ENCODE assay signal across 23 cellular contexts in genomic region chr14:99179946-99180345, GRCh38.
DNase-seq lines count a peak whose midpoint lies in the region; ATAC-seq and TF ChIP-seq lines count a peak whose summit lies in the region.
"Had no signal": no experiment of that assay in that cellular context is flagged by ENCODE, and none has a peak within 500 bp of the region (broad histone marks: within the 10 kb centered on the region; RNA-seq: fewer than 3 reads in every experiment).

No MANE protein-coding gene starts in this region.

- H3K36me3 Mint-ChIP-seq in stimulated activated naive CD8-positive, alpha-beta T cell treated with anti-CD3 and anti-CD28 coated beads, Interleukin-15, Interleukin-2, amounts not matched to agents 100 ng/mL and 50 ng/mL, for 24 hours (ENCODE audit: low read depth), result peaks cover 46% of the 10 kb centered on the region
- H3K36me3 Mint-ChIP-seq in activated CD4-positive, alpha-beta memory T cell treated with anti-CD3 and anti-CD28 coated beads for 36 hours, result peaks cover 56% of the 10 kb centered on the region
- H3K36me3 Mint-ChIP-seq in chondrocyte (ENCODE audit: low read depth), result no peaks in the 10 kb centered on the region

- no peak for DNase-seq in stimulated activated naive CD8-positive, alpha-beta T cell treated with anti-CD3 and anti-CD28 coated beads, Interleukin-15, Interleukin-2, amounts not matched to agents 100 U/mL and 50 U/mL, for 24 hours
- DNase-seq in activated CD4-positive, alpha-beta memory T cell treated with anti-CD3 and anti-CD28 coated beads for 36 hours, result peak; percentile 15
- DNase-seq in effector memory CD4-positive, alpha-beta T cell, result no peak
- DNase-seq in inferior parietal cortex (ENCODE audit: extremely low spot score) (no peak), NCI-H524 (lab: John Stamatoyannopoulos, UW) (no peak), chondrocyte (ENCODE audit: low spot score) (no peak)
- DNase-seq: activated B cell treated with CpG ODN at 0.5 μM for 24 hours; brain microvascular endothelial cell; colonic mucosa; DMS79; endodermal cell; esophagus squamous epithelium; HCEC 1CT; kidney glomerular epithelial cell; MM.1S; NCI-H1417 treated with DMSO at 0.1 percent for 48 hours; NCI-H510A treated with DMSO at 0.1 percent for 48 hours; stimulated activated CD4-positive, alpha-beta T cell treated with anti-CD3 and anti-CD28 coated beads, Interleukin-4, amount 100 ng/mL, for 1 hour; stimulated activated naive CD4-positive, alpha-beta T cell treated with Interleukin-2 at 50 U/mL for 16 hours; T-helper 9 cell; tibial artery had no signal

- peak overlapping the region; percentile 100 for H3K27ac Mint-ChIP-seq in stimulated activated naive CD8-positive, alpha-beta T cell treated with anti-CD3 and anti-CD28 coated beads, Interleukin-15, Interleukin-2, amounts not matched to agents 100 ng/mL and 50 ng/mL, for 24 hours
- H3K27ac Mint-ChIP-seq in activated CD4-positive, alpha-beta memory T cell treated with anti-CD3 and anti-CD28 coated beads for 36 hours, result peak overlapping the region; percentile 88
- H3K27ac Mint-ChIP-seq in chondrocyte (ENCODE audit: unreplicated experiment), result no peak overlapping the region
- H3K27ac Mint-ChIP-seq: activated B cell treated with CpG ODN at 0.5 μM for 24 hours, endodermal cell had no signal

- no peaks in the 10 kb centered on the region for H3K9me3 ChIP-seq in effector memory CD4-positive, alpha-beta T cell (ENCODE audit: control insufficient read depth, low read length)
- H3K9me3 ChIP-seq: colonic mucosa, esophagus squamous epithelium, SJSA1, tibial artery had no signal

- H3K4me3 ChIP-seq in effector memory CD4-positive, alpha-beta T cell (ENCODE audit: insufficient read depth, low read depth, low read length, poor library complexity, severe bottlenecking), result no peak overlapping the region
- H3K4me3 ChIP-seq: colonic mucosa, esophagus squamous epithelium, SJSA1, tibial artery had no signal

- peak overlapping the region; percentile 44 for H3K4me3 Mint-ChIP-seq in stimulated activated naive CD8-positive, alpha-beta T cell treated with anti-CD3 and anti-CD28 coated beads, Interleukin-15, Interleukin-2, amounts not matched to agents 100 ng/mL and 50 ng/mL, for 24 hours
- no peak overlapping the region for H3K4me3 Mint-ChIP-seq in activated CD4-positive, alpha-beta memory T cell treated with anti-CD3 and anti-CD28 coated beads for 36 hours
- no peak overlapping the region for H3K4me3 Mint-ChIP-seq in chondrocyte (ENCODE audit: unreplicated experiment)
- H3K4me3 Mint-ChIP-seq: activated B cell treated with CpG ODN at 0.5 μM for 24 hours, endodermal cell had no signal

- H3K4me1 ChIP-seq in effector memory CD4-positive, alpha-beta T cell (ENCODE audit: control insufficient read depth, insufficient read depth, low read length, poor library complexity, severe bottlenecking), result peaks cover 58% of the 10 kb centered on the region
- H3K4me1 ChIP-seq: colonic mucosa, SJSA1, tibial artery had no signal

- H3K27me3 Mint-ChIP-seq in stimulated activated naive CD8-positive, alpha-beta T cell treated with anti-CD3 and anti-CD28 coated beads, Interleukin-15, Interleukin-2, amounts not matched to agents 100 ng/mL and 50 ng/mL, for 24 hours, result no peaks in the 10 kb centered on the region
- no peaks in the 10 kb centered on the region for H3K27me3 Mint-ChIP-seq in activated CD4-positive, alpha-beta memory T cell treated with anti-CD3 and anti-CD28 coated beads for 36 hours
- H3K27me3 Mint-ChIP-seq in chondrocyte (ENCODE audit: low read depth), result peaks cover 8% of the 10 kb centered on the region
- H3K27me3 Mint-ChIP-seq: activated B cell treated with CpG ODN at 0.5 μM for 24 hours had no signal

- POLR2A ChIA-PET in activated CD4-positive, alpha-beta memory T cell treated with anti-CD3 and anti-CD28 coated beads for 36 hours (lab: Charles Lee), result no interaction called here

- intact Hi-C loops in activated CD4-positive, alpha-beta memory T cell treated with anti-CD3 and anti-CD28 coated beads for 36 hours (cut with micrococcal nuclease), result loop anchor here (10.0 kb wide), 1 partner anchor 185 kb away; no protein-coding TSS in a partner anchor

- H3K27me3 ChIP-seq in effector memory CD4-positive, alpha-beta T cell (replicated peaks; ENCODE audit: control insufficient read depth, insufficient read depth, low read length, poor library complexity, severe bottlenecking), result no peaks in the 10 kb centered on the region
- H3K27me3 ChIP-seq: brain microvascular endothelial cell, colonic mucosa, esophagus squamous epithelium, SJSA1 had no signal

- H3K27ac ChIP-seq in effector memory CD4-positive, alpha-beta T cell (ENCODE audit: insufficient read depth, low read length, poor library complexity, severe bottlenecking), result peak overlapping the region; percentile 57
- H3K27ac ChIP-seq: brain microvascular endothelial cell, colonic mucosa, esophagus squamous epithelium, SJSA1, tibial artery had no signal

- CTCF ChIA-PET in activated CD4-positive, alpha-beta memory T cell treated with anti-CD3 and anti-CD28 coated beads for 36 hours (lab: Charles Lee), result no interaction called here

- no peak for TF ChIP-seq CTCF in chondrocyte (IDR thresholded peaks at IDR 0.05)

- peaks cover 66% of the 10 kb centered on the region for H3K36me3 ChIP-seq in effector memory CD4-positive, alpha-beta T cell (ENCODE audit: control insufficient read depth, insufficient read depth, low read length)
- H3K36me3 ChIP-seq: brain microvascular endothelial cell, colonic mucosa, SJSA1, tibial artery had no signal

- no peaks in the 10 kb centered on the region for H3K9me3 Mint-ChIP-seq in stimulated activated naive CD8-positive, alpha-beta T cell treated with anti-CD3 and anti-CD28 coated beads, Interleukin-15, Interleukin-2, amounts not matched to agents 100 ng/mL and 50 ng/mL, for 24 hours
- H3K9me3 Mint-ChIP-seq in activated CD4-positive, alpha-beta memory T cell treated with anti-CD3 and anti-CD28 coated beads for 36 hours, result peaks cover 8% of the 10 kb centered on the region
- H3K9me3 Mint-ChIP-seq in chondrocyte (ENCODE audit: low read depth), result no peaks in the 10 kb centered on the region
- H3K9me3 Mint-ChIP-seq: activated B cell treated with CpG ODN at 0.5 μM for 24 hours, endodermal cell had no signal

- peaks cover 71% of the 10 kb centered on the region for H3K4me1 Mint-ChIP-seq in stimulated activated naive CD8-positive, alpha-beta T cell treated with anti-CD3 and anti-CD28 coated beads, Interleukin-15, Interleukin-2, amounts not matched to agents 100 ng/mL and 50 ng/mL, for 24 hours (ENCODE audit: low read depth)
- H3K4me1 Mint-ChIP-seq in activated CD4-positive, alpha-beta memory T cell treated with anti-CD3 and anti-CD28 coated beads for 36 hours (ENCODE audit: low read depth), result peaks cover 68% of the 10 kb centered on the region
- peaks cover 4% of the 10 kb centered on the region for H3K4me1 Mint-ChIP-seq in chondrocyte (ENCODE audit: low read depth)
- H3K4me1 Mint-ChIP-seq: activated B cell treated with CpG ODN at 0.5 μM for 24 hours had no signal

- no peak for ATAC-seq in stimulated activated naive CD8-positive, alpha-beta T cell treated with anti-CD3 and anti-CD28 coated beads, Interleukin-15, Interleukin-2, amounts not matched to agents 100 U/mL and 50 U/mL, for 24 hours
